20 cellular contexts compared by ENCODE assay signal in genomic region chr15:58779554-58779953, GRCh38.
"Had no signal": no experiment of that assay in that cellular context is flagged by ENCODE, and none has a peak within 500 bp of the region (broad histone marks: within the 10 kb centered on the region; RNA-seq: fewer than 3 reads in every experiment).

No MANE protein-coding gene starts in this region.

- H3K4me3 ChIP-seq: gastrocnemius medialis, heart right ventricle, lower lobe of right lung, psoas muscle, spleen, tibial artery, upper lobe of right lung, vagina had no signal

- DNase-seq: gastrocnemius medialis; heart right ventricle; islet precursor cell; lower lobe of right lung; midbrain; occipital lobe; psoas muscle; retina; spleen; stimulated activated CD4-positive, alpha-beta T cell treated with anti-CD3 and anti-CD28 coated beads, Interleukin-15, amount 100 ng/mL, for 24 hours; stimulated activated CD4-positive, alpha-beta T cell treated with anti-CD3 and anti-CD28 coated beads, Interleukin-1b, Interleukin-23, amount 100 ng/mL, for 48 hours; stimulated activated CD4-positive, alpha-beta T cell treated with anti-CD3 and anti-CD28 coated beads, Interleukin-4, amount 100 ng/mL, for 24 hours; tibial artery; upper lobe of right lung had no signal

- H2AFZ ChIP-seq: parathyroid adenoma had no signal

- H3K4me1 ChIP-seq: parathyroid adenoma had no signal

- H3K27me3 ChIP-seq: gastrocnemius medialis, heart right ventricle, spleen, tibial artery, upper lobe of right lung, vagina had no signal

- H3K9me3 ChIP-seq: gastrocnemius medialis, heart right ventricle, lower lobe of right lung, psoas muscle, spleen, tibial artery, upper lobe of right lung, vagina had no signal

- H3K36me3 ChIP-seq: gastrocnemius medialis, lower lobe of right lung, tibial artery, upper lobe of right lung, vagina had no signal

- H3K9ac ChIP-seq: parathyroid adenoma had no signal

- ATAC-seq: gastrocnemius medialis; left lobe of liver; lower lobe of right lung; natural killer cell treated with Interleukin-12 subunit alpha and Interleukin-12 subunit beta and Interleukin-15 and Interleukin-18, amount 100 ng/mL, for 72 hours; sciatic nerve; stimulated activated memory B cell treated with anti-CD40 and anti-IgM and Interleukin-4, amounts not matched to agents 10 μg/mL and 1 μg/mL and 100 μg/mL, for 72 hours; upper lobe of right lung had no signal
